1 cellular context compared by ENCODE assay signal in the genomic region with DNA sequence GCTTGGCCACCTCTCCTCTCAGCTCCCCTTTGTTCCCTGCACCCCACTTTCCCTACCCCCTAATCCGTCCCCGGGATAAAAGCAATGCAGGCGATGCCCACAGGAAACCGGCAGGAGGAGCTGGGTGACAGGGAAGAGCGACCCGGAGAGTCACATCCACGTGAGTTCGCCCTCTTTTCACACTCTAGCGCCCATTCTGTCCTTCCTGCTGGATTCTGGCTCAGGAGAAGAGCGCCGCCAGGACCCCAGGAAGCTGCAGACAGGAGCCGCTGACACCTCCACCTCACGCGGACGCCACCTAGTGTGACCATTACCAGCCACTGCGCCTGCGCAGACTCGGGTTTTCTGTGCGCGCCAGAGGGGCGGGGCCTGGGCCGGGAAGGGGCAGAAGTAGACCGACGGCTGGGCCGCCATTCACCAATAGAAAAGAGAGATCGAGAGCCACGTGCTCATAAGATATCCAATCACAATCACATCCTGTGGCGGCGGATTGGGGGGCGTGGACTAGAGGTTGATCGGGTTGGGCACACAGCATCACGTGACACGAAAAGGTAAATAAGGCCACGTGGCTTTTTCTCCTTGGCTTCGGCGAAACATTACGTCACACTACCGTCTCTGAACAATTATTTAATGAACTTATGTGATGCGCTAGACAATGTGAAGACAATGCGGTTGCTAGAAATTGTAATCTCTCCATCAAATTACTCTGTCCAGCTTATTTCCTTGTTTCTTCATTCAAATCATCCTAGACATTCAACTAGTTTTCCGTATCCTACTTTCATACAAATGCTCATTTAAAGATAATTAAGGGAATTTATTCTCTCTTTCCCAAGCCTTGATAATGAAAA.
TF ChIP-seq lines count a peak whose summit lies in the region.

No MANE protein-coding gene starts in this region.

TF ChIP-seq in HepG2, 621 proteins besides CTCF, POLR2A, EP300 and RAD21 (continues in another document):
- TF ChIP-seq MED8 (CRISPR knock-in tag; IDR thresholded peaks at IDR 0.05; ENCODE audit: insufficient replicate concordance) (no peak), ZNF598 (CRISPR knock-in tag; IDR thresholded peaks at IDR 0.05; ENCODE audit: borderline replicate concordance) (no peak), ZNF777 (CRISPR knock-in tag; IDR thresholded peaks at IDR 0.05) (peak; percentile 33; the same call in 1 of the 2 replicates), PLRG1 (conservative IDR thresholded peaks at IDR 0.05) (no peak), WIZ (CRISPR knock-in tag; IDR thresholded peaks at IDR 0.05) (no peak), ARID2 (CRISPR knock-in tag; IDR thresholded peaks at IDR 0.05; ENCODE audit: borderline replicate concordance) (no peak), TSC22D2 (CRISPR knock-in tag; IDR thresholded peaks at IDR 0.05; ENCODE audit: borderline replicate concordance) (no peak; the same call in 1 of the 2 replicates), ZMYM4 (CRISPR knock-in tag; IDR thresholded peaks at IDR 0.05) (peak; percentile 97), CENPX (CRISPR knock-in tag; IDR thresholded peaks at IDR 0.05) (no peak), IRX3 (CRISPR knock-in tag; IDR thresholded peaks at IDR 0.05; ENCODE audit: borderline replicate concordance, low read depth) (no peak), CREM (IDR thresholded peaks at IDR 0.05) (peak; percentile 80), CREM (CRISPR knock-in tag; IDR thresholded peaks at IDR 0.05) (no peak), TARDBP (CRISPR knock-in tag; IDR thresholded peaks at IDR 0.05) (no peak), MTA3 (CRISPR knock-in tag; IDR thresholded peaks at IDR 0.05) (no peak), FOXJ3 (CRISPR knock-in tag; IDR thresholded peaks at IDR 0.05; ENCODE audit: borderline replicate concordance) (0 out of 2 replicates have a peak, but pooled peaks have one; percentile 23), TCF7 (IDR thresholded peaks at IDR 0.05; ENCODE audit: low read depth) (no peak), MAFK (conservative IDR thresholded peaks at IDR 0.05 in 1 of 2, IDR thresholded peaks at IDR 0.05 in 1 of 2; ENCODE audit: low read length in 2 of 2) (no peak), IRF2 (CRISPR knock-in tag; IDR thresholded peaks at IDR 0.05) (peak; percentile 68; the same call in 1 of the 2 replicates), ZNF24 (IDR thresholded peaks at IDR 0.05) (no peak), ZNF879 (CRISPR knock-in tag; IDR thresholded peaks at IDR 0.05) (peak; percentile 93), ZSCAN9 (CRISPR knock-in tag; IDR thresholded peaks at IDR 0.05; ENCODE audit: borderline replicate concordance) (peak; percentile 66; the same call in 1 of the 2 replicates), PPARG (CRISPR knock-in tag; conservative IDR thresholded peaks at IDR 0.05) (no peak), MXD4 (CRISPR knock-in tag; IDR thresholded peaks at IDR 0.05) (peak; percentile 85), ZNF253 (CRISPR knock-in tag; IDR thresholded peaks at IDR 0.05; ENCODE audit: borderline replicate concordance) (no peak), SMAD3 (CRISPR knock-in tag; IDR thresholded peaks at IDR 0.05) (no peak; the same call in 1 of the 2 replicates), CHD2 (IDR thresholded peaks at IDR 0.05; ENCODE audit: low read depth, low read length) (peak; percentile 25; the same call in 1 of the 2 replicates), SNAPC2 (CRISPR knock-in tag; IDR thresholded peaks at IDR 0.05) (no peak), NCOA5 (CRISPR knock-in tag; IDR thresholded peaks at IDR 0.05) (no peak), ZBTB42 (CRISPR knock-in tag; IDR thresholded peaks at IDR 0.05) (no peak), ZNF543 (CRISPR knock-in tag; IDR thresholded peaks at IDR 0.05) (peak; percentile 52; the same call in 1 of the 2 replicates), PHF20 (CRISPR knock-in tag; IDR thresholded peaks at IDR 0.05) (peak; percentile 69; the same call in 1 of the 2 replicates), NKX3-1 (CRISPR knock-in tag; IDR thresholded peaks at IDR 0.05) (peak; percentile 91), CENPT (CRISPR knock-in tag; IDR thresholded peaks at IDR 0.05; ENCODE audit: low read depth) (no peak), ZNF335 (CRISPR knock-in tag; IDR thresholded peaks at IDR 0.05) (peak; percentile 57; the same call in 1 of the 2 replicates), SMC3 (IDR thresholded peaks at IDR 0.05; ENCODE audit: low read length) (no peak), ZNF839 (CRISPR knock-in tag; IDR thresholded peaks at IDR 0.05; ENCODE audit: borderline replicate concordance) (no peak), RFX3 (CRISPR knock-in tag; IDR thresholded peaks at IDR 0.05) (no peak), SAP130 (CRISPR knock-in tag; IDR thresholded peaks at IDR 0.05; ENCODE audit: low read depth) (peak; percentile 91), KLF12 (CRISPR knock-in tag; IDR thresholded peaks at IDR 0.05; ENCODE audit: borderline replicate concordance) (no peak; the same call in 1 of the 2 replicates)
- TF ChIP-seq, protein P1, sequence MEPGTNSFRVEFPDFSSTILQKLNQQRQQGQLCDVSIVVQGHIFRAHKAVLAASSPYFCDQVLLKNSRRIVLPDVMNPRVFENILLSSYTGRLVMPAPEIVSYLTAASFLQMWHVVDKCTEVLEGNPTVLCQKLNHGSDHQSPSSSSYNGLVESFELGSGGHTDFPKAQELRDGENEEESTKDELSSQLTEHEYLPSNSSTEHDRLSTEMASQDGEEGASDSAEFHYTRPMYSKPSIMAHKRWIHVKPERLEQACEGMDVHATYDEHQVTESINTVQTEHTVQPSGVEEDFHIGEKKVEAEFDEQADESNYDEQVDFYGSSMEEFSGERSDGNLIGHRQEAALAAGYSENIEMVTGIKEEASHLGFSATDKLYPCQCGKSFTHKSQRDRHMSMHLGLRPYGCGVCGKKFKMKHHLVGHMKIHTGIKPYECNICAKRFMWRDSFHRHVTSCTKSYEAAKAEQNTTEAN (CRISPR knock-in tag; conservative IDR thresholded peaks at IDR 0.05), result peak; percentile 85; the same call in 1 of the 2 replicates
- TF ChIP-seq, protein P2, sequence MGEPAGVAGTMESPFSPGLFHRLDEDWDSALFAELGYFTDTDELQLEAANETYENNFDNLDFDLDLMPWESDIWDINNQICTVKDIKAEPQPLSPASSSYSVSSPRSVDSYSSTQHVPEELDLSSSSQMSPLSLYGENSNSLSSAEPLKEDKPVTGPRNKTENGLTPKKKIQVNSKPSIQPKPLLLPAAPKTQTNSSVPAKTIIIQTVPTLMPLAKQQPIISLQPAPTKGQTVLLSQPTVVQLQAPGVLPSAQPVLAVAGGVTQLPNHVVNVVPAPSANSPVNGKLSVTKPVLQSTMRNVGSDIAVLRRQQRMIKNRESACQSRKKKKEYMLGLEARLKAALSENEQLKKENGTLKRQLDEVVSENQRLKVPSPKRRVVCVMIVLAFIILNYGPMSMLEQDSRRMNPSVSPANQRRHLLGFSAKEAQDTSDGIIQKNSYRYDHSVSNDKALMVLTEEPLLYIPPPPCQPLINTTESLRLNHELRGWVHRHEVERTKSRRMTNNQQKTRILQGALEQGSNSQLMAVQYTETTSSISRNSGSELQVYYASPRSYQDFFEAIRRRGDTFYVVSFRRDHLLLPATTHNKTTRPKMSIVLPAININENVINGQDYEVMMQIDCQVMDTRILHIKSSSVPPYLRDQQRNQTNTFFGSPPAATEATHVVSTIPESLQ (CRISPR knock-in tag; conservative IDR thresholded peaks at IDR 0.05), result no peak
- TF ChIP-seq, protein P3, sequence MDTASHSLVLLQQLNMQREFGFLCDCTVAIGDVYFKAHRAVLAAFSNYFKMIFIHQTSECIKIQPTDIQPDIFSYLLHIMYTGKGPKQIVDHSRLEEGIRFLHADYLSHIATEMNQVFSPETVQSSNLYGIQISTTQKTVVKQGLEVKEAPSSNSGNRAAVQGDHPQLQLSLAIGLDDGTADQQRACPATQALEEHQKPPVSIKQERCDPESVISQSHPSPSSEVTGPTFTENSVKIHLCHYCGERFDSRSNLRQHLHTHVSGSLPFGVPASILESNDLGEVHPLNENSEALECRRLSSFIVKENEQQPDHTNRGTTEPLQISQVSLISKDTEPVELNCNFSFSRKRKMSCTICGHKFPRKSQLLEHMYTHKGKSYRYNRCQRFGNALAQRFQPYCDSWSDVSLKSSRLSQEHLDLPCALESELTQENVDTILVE (CRISPR knock-in tag; IDR thresholded peaks at IDR 0.05), result no peak; the same call in 1 of the 2 replicates
- TF ChIP-seq, protein P4, sequence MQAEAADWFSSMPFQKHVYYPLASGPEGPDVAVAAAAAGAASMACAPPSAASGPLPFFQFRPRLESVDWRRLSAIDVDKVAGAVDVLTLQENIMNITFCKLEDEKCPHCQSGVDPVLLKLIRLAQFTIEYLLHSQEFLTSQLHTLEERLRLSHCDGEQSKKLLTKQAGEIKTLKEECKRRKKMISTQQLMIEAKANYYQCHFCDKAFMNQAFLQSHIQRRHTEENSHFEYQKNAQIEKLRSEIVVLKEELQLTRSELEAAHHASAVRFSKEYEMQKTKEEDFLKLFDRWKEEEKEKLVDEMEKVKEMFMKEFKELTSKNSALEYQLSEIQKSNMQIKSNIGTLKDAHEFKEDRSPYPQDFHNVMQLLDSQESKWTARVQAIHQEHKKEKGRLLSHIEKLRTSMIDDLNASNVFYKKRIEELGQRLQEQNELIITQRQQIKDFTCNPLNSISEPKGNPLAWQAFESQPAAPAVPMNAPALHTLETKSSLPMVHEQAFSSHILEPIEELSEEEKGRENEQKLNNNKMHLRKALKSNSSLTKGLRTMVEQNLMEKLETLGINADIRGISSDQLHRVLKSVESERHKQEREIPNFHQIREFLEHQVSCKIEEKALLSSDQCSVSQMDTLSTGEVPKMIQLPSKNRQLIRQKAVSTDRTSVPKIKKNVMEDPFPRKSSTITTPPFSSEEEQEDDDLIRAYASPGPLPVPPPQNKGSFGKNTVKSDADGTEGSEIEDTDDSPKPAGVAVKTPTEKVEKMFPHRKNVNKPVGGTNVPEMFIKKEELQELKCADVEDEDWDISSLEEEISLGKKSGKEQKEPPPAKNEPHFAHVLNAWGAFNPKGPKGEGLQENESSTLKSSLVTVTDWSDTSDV (CRISPR knock-in tag; IDR thresholded peaks at IDR 0.05), result no peak
- TF ChIP-seq, protein P5, sequence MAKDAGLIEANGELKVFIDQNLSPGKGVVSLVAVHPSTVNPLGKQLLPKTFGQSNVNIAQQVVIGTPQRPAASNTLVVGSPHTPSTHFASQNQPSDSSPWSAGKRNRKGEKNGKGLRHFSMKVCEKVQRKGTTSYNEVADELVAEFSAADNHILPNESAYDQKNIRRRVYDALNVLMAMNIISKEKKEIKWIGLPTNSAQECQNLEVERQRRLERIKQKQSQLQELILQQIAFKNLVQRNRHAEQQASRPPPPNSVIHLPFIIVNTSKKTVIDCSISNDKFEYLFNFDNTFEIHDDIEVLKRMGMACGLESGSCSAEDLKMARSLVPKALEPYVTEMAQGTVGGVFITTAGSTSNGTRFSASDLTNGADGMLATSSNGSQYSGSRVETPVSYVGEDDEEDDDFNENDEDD (CRISPR knock-in tag; IDR thresholded peaks at IDR 0.05; ENCODE audit: borderline replicate concordance), result peak; percentile 65; the same call in 1 of the 2 replicates
- TF ChIP-seq, protein P6, sequence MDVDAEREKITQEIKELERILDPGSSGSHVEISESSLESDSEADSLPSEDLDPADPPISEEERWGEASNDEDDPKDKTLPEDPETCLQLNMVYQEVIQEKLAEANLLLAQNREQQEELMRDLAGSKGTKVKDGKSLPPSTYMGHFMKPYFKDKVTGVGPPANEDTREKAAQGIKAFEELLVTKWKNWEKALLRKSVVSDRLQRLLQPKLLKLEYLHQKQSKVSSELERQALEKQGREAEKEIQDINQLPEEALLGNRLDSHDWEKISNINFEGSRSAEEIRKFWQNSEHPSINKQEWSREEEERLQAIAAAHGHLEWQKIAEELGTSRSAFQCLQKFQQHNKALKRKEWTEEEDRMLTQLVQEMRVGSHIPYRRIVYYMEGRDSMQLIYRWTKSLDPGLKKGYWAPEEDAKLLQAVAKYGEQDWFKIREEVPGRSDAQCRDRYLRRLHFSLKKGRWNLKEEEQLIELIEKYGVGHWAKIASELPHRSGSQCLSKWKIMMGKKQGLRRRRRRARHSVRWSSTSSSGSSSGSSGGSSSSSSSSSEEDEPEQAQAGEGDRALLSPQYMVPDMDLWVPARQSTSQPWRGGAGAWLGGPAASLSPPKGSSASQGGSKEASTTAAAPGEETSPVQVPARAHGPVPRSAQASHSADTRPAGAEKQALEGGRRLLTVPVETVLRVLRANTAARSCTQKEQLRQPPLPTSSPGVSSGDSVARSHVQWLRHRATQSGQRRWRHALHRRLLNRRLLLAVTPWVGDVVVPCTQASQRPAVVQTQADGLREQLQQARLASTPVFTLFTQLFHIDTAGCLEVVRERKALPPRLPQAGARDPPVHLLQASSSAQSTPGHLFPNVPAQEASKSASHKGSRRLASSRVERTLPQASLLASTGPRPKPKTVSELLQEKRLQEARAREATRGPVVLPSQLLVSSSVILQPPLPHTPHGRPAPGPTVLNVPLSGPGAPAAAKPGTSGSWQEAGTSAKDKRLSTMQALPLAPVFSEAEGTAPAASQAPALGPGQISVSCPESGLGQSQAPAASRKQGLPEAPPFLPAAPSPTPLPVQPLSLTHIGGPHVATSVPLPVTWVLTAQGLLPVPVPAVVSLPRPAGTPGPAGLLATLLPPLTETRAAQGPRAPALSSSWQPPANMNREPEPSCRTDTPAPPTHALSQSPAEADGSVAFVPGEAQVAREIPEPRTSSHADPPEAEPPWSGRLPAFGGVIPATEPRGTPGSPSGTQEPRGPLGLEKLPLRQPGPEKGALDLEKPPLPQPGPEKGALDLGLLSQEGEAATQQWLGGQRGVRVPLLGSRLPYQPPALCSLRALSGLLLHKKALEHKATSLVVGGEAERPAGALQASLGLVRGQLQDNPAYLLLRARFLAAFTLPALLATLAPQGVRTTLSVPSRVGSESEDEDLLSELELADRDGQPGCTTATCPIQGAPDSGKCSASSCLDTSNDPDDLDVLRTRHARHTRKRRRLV (CRISPR knock-in tag; IDR thresholded peaks at IDR 0.05), result no peak
- TF ChIP-seq, protein P7, sequence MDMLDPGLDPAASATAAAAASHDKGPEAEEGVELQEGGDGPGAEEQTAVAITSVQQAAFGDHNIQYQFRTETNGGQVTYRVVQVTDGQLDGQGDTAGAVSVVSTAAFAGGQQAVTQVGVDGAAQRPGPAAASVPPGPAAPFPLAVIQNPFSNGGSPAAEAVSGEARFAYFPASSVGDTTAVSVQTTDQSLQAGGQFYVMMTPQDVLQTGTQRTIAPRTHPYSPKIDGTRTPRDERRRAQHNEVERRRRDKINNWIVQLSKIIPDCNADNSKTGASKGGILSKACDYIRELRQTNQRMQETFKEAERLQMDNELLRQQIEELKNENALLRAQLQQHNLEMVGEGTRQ (IDR thresholded peaks at IDR 0.05; ENCODE audit: low read depth, low read length), result peak; percentile 100
- TF ChIP-seq, protein P7 (CRISPR knock-in tag; IDR thresholded peaks at IDR 0.05; ENCODE audit: borderline replicate concordance), result peak; percentile 100; the same call in 1 of the 2 replicates
